8 cellular contexts compared by ENCODE assay signal in the genomic region with DNA sequence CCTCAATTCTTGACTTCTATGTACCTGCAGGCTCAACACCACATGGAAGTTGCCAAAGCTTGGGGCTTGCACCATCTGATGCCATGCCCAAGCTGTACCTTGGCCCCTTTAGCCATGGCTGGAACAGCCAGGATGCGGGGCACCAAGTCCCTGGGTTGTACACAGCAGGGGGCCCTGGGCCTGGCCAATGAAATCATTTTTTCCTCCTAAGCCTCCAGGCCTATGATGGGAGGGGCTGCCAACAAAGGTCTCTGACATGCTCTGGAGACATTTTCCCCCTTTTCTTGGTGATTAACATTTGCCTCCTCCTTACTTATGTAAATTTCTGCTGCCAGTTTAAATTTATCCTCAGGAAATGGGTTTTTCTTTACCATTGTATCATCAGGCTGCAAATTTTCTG.
"Had no signal": no experiment of that assay in that cellular context is flagged by ENCODE, and none has a peak within 500 bp of the region (broad histone marks: within the 10 kb centered on the region; RNA-seq: fewer than 3 reads in every experiment).

No MANE protein-coding gene starts in this region.

- H3K4me3 ChIP-seq: GM23248 had no signal

- H3K27ac ChIP-seq: GM23248, KMS-11 had no signal

- H3K9ac ChIP-seq: GM23248, KMS-11 had no signal

- DNase-seq: GM23248, H9, HCEC 1CT, HFFc6, IMR-90, Karpas-422, KBM-7 had no signal

- H3K4me3 Mint-ChIP-seq: H9, HFFc6 had no signal

- H2AFZ ChIP-seq: GM23248 had no signal

- H3K4me2 ChIP-seq: KMS-11 had no signal

- H3K27ac Mint-ChIP-seq: H9, HFFc6 had no signal
